1 cellular context compared by ENCODE assay signal in genomic region chr12:38892090-38892786, GRCh38.
TF ChIP-seq lines count a peak whose summit lies in the region.

No MANE protein-coding gene starts in this region.

TF ChIP-seq in GM12878, 131 proteins besides CTCF, POLR2A, EP300 and RAD21 (continued from another document):
- TF ChIP-seq BCL3 (IDR thresholded peaks at IDR 0.05; ENCODE audit: borderline replicate concordance, insufficient read depth, low read depth, low read length, poor library complexity, severe bottlenecking): no peak
- peak; percentile 14; the same call in 1 of the 2 replicates for TF ChIP-seq RUNX3 (IDR thresholded peaks at IDR 0.05; ENCODE audit: low read length)
- TF ChIP-seq KLF5 (IDR thresholded peaks at IDR 0.05; ENCODE audit: partially characterized antibody): no peak
- no peak for TF ChIP-seq FOS (IDR thresholded peaks at IDR 0.05; ENCODE audit: borderline replicate concordance, extremely low read depth, insufficient read length)
- TF ChIP-seq IRF4 (IDR thresholded peaks at IDR 0.05; ENCODE audit: low read depth, low read length): no peak
- no peak for TF ChIP-seq CEBPB (IDR thresholded peaks at IDR 0.05; ENCODE audit: borderline replicate concordance in 1 of 2, low read depth in 2 of 2, low read length in 2 of 2)
- no peak for TF ChIP-seq RELA (IDR thresholded peaks at IDR 0.05; ENCODE audit: borderline replicate concordance, partially characterized antibody)
- TF ChIP-seq TCF12 (IDR thresholded peaks at IDR 0.05; ENCODE audit: low read depth, low read length): no peak
- TF ChIP-seq NFYA (IDR thresholded peaks at IDR 0.05; ENCODE audit: borderline replicate concordance, low read depth, low read length): no peak
- no peak for TF ChIP-seq LARP7 (IDR thresholded peaks at IDR 0.05)
- no peak for TF ChIP-seq KDM1A (IDR thresholded peaks at IDR 0.05; ENCODE audit: borderline replicate concordance)
- no peak for TF ChIP-seq PAX8 (IDR thresholded peaks at IDR 0.05)
- no peak for TF ChIP-seq ZNF24 (IDR thresholded peaks at IDR 0.05)
- TF ChIP-seq ELK1 (IDR thresholded peaks at IDR 0.05; ENCODE audit: low read depth, low read length): no peak
